Comparison of ENCODE assay signal across 12 cellular contexts in the genomic region with DNA sequence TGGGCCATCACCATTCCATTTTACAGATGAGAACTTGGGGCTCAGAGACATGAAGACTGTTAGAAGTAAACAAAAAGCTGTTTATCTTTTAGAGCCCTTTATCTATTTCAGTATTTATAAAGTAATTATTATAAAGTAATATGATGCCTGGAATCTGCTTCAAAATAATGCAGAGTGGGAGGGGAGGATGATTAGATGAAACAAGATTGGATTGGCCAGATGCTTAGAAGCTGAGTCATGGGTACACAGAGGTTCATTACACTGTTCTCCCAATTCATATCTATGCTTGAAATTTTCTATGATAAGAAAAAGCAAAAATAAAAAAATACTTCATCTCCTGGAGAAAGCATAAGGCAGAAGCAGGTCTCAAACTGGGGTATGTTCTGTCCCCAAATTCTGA. TPM values are rescaled to one million over a fixed set of nuclear protein-coding genes. Genes with fewer than 3 reads are reported as not detected.
DNase-seq lines count a peak whose midpoint lies in the region; ATAC-seq and TF ChIP-seq lines count a peak whose summit lies in the region.
"Had no signal": no experiment of that assay in that cellular context is flagged by ENCODE, and none has a peak within 500 bp of the region (broad histone marks: within the 10 kb centered on the region; RNA-seq: fewer than 3 reads in every experiment).

No MANE protein-coding gene starts in this region.

- H3K27me3 ChIP-seq in lung (ENCODE audit: control insufficient read depth, insufficient read depth) (no peaks in the 10 kb centered on the region), Karpas-422 (ENCODE audit: low read length) (no peaks in the 10 kb centered on the region)

- H3K79me2 ChIP-seq in Karpas-422 (ENCODE audit: low read length) = no peaks in the 10 kb centered on the region

- peak; percentile 50 to 77 for ATAC-seq in left cardiac atrium
- ATAC-seq in Right ventricle myocardium inferior = no peak
- peak; percentile 62 for ATAC-seq in lung (ENCODE audit: insufficient read depth, low FRiP score)
- ATAC-seq: activated T-cell treated with anti-CD3 and anti-CD28 coated beads, Interleukin-2, amount 50 U/mL, for 4 hours had no signal

- H3K27ac ChIP-seq in lung (ENCODE audit: low read depth in 1 of 2, low read length in 1 of 2) (peak overlapping the region in 1 of 2 donors; percentile 72), Karpas-422 (ENCODE audit: low read length) (no peak overlapping the region)

- H3K4me1 ChIP-seq in lung (ENCODE audit: control insufficient read depth in 2 of 2, insufficient read depth in 2 of 2, low read length in 2 of 2) (peaks cover 24 to 31% of the 10 kb centered on the region in 2 donors), Karpas-422 (ENCODE audit: low read length) (peaks cover 20% of the 10 kb centered on the region)

- peaks cover 97% of the 10 kb centered on the region for H3K4me1 Mint-ChIP-seq in brain

- H4K20me1 ChIP-seq in Karpas-422 (ENCODE audit: insufficient read depth, low read depth, low read length) = peaks cover 5% of the 10 kb centered on the region; the same call in 1 of the 2 replicates

- no peaks in the 10 kb centered on the region for H3K9me2 ChIP-seq in Karpas-422 (replicated peaks; ENCODE audit: insufficient read depth, low read length)

- H3K36me3 ChIP-seq in lung (ENCODE audit: control insufficient read depth in 2 of 2, insufficient read depth in 2 of 2, low read length in 2 of 2) = no peaks in the 10 kb centered on the region
- H3K36me3 ChIP-seq in Karpas-422 (ENCODE audit: insufficient read depth, low read length) = no peaks in the 10 kb centered on the region

- H3K9ac ChIP-seq in Karpas-422 (ENCODE audit: low read length) = no peak overlapping the region

- no peaks in the 10 kb centered on the region for H3K27me3 Mint-ChIP-seq in brain

- no peaks in the 10 kb centered on the region for H3K36me3 Mint-ChIP-seq in brain

- H3K4me3 ChIP-seq in lung (no peak overlapping the region), Karpas-422 (ENCODE audit: low read length) (no peak overlapping the region)

- H3K4me3 Mint-ChIP-seq in brain = peak overlapping the region in 1 of 5 experiments; percentile 0
- H3K4me3 Mint-ChIP-seq: activated T-cell treated with anti-CD3 and anti-CD28 coated beads, Interleukin-2, amount 50 U/mL, for 4 hours; CD14-positive monocyte had no signal

- DNase-seq in left cardiac atrium = no peak
- no peak for DNase-seq in Right ventricle myocardium inferior (ENCODE audit: missing footprints)
- DNase-seq in lung (ENCODE audit: low spot score) = no peak
- no peak for DNase-seq in NK-92 treated with Interleukin-12 subunit alpha and Interleukin-12 subunit beta, amount 100 ng/mL, for 24 hours (lab: John Stamatoyannopoulos, UW)
- no peak for DNase-seq in Kasumi-1 (lab: John Stamatoyannopoulos, UW)
- DNase-seq in NCI-H187 (lab: John Stamatoyannopoulos, UW) = no peak
- no peak for DNase-seq in Karpas-422
- DNase-seq: activated T-cell treated with anti-CD3 and anti-CD28 coated beads, Interleukin-2, amount 50 U/mL, for 4 hours; NCI-H526 treated with DMSO at 0.1 percent for 48 hours; stimulated activated CD8-positive, alpha-beta memory T cell treated with anti-CD3 and anti-CD28 coated beads, Interleukin-4, amount 100 ng/mL, for 48 hours had no signal

- no peak for TF ChIP-seq CTCF in brain (conservative IDR thresholded peaks at IDR 0.05)
- TF ChIP-seq CTCF in lung (IDR thresholded peaks at IDR 0.05; ENCODE audit: control extremely low read depth, extremely low read depth) = no peak

- no peak overlapping the region for H2AFZ ChIP-seq in Karpas-422 (ENCODE audit: low read length)

- peak overlapping the region in 4 of 5 experiments; percentile 1 to 79 (median 57) for H3K27ac Mint-ChIP-seq in brain
- H3K27ac Mint-ChIP-seq: CD14-positive monocyte had no signal

- intact Hi-C loops in left cardiac atrium (cut with DNase I) = no loop called here
- intact Hi-C loops in Right ventricle myocardium inferior (cut with DNase I) = no loop called here

- H3K9me3 Mint-ChIP-seq in brain = no peaks in the 10 kb centered on the region
- H3K9me3 Mint-ChIP-seq: activated T-cell treated with anti-CD3 and anti-CD28 coated beads, Interleukin-2, amount 50 U/mL, for 4 hours had no signal

- no peak overlapping the region for H3K4me2 ChIP-seq in Karpas-422 (ENCODE audit: low read depth, low read length, poor library complexity, severe bottlenecking)

- H3K9me3 ChIP-seq in lung (ENCODE audit: control insufficient read depth in 2 of 2, insufficient read depth in 1 of 2, low read length in 1 of 2) (no peaks in the 10 kb centered on the region), Karpas-422 (ENCODE audit: low read length) (no peaks in the 10 kb centered on the region)

RNA-seq across cellular contexts. Expression of a gene that starts 29.4 kb away (rescaled TPM):
- total RNA-seq in left cardiac atrium (100 to 1,000 TPM; 179 to 183 TPM), Right ventricle myocardium inferior (246 TPM), lung (10 to 100 TPM; 45.1 to 56.5 TPM)
- polyA plus RNA-seq in brain (ENCODE audit: insufficient read depth, low read depth, low replicate concordance) (59.9 TPM), lung (10 to 100 TPM; 21.5 to 26.5 TPM)
- total RNA-seq in Karpas-422 (2014; rRNA removed; shearing (Covaris generic); ENCODE audit: low replicate concordance) = 6.0 and 6.4 TPM in 2 replicates

RNA-seq across cellular contexts. Expression of a gene that starts 29.8 kb away (rescaled TPM):
- total RNA-seq in left cardiac atrium (1 to 10 TPM; 1.4 to 2.0 TPM), Right ventricle myocardium inferior (1.6 TPM), lung (10 to 100 TPM; 19.7 to 29.5 TPM)
- polyA plus RNA-seq in brain (ENCODE audit: insufficient read depth, low read depth, low replicate concordance) (7.1 TPM), lung (1 to 10 TPM; 6.6 to 7.2 TPM)
- total RNA-seq in Karpas-422 (2014; rRNA removed; shearing (Covaris generic); ENCODE audit: low replicate concordance) = 4.5 TPM in 1 of 2 replicates, not detected in the other
